In genomic region chrX:47574096-47574553, GRCh38 we compare ENCODE assay signal across 11 cellular contexts. TPM values are rescaled to one million over a fixed set of nuclear protein-coding genes. Genes with fewer than 3 reads are reported as not detected.
DNase-seq lines count a peak whose midpoint lies in the region; ATAC-seq, FAIRE-seq and TF ChIP-seq lines count a peak whose summit lies in the region.
"Had no signal": no experiment of that assay in that cellular context is flagged by ENCODE, and none has a peak within 500 bp of the region (broad histone marks: within the 10 kb centered on the region; RNA-seq: fewer than 3 reads in every experiment).

No MANE protein-coding gene starts in this region.

- peaks cover 50% of the 10 kb centered on the region for H3K4me1 ChIP-seq in SJSA1 (replicated peaks)
- no peaks in the 10 kb centered on the region for H3K4me1 ChIP-seq in thymus (ENCODE audit: control insufficient read depth, insufficient read depth, low read length)
- H3K4me1 ChIP-seq: pancreas had no signal

- peak in 1 of 2 experiments; percentile 68 for DNase-seq in SJSA1 (ENCODE audit: low read depth in 1 of 2, low spot score in 2 of 2)
- no peak for DNase-seq in fibroblast of pulmonary artery (ENCODE audit: low read depth)
- DNase-seq in mesenteric fat pad (ENCODE audit: low spot score), result peak; percentile 82
- DNase-seq in WERI-Rb-1, result no peak
- no peak for DNase-seq in urothelium cell line (ENCODE audit: low spot score)
- no peak for DNase-seq in GM19240 (ENCODE audit: insufficient read length, low spot score)
- DNase-seq: Calu3, NCI-H69 had no signal

- H3K27me3 ChIP-seq in SJSA1 (replicated peaks), result no peaks in the 10 kb centered on the region
- H3K27me3 ChIP-seq in thymus (ENCODE audit: control insufficient read depth, insufficient read depth), result no peaks in the 10 kb centered on the region
- H3K27me3 ChIP-seq in WERI-Rb-1 (ENCODE audit: insufficient read depth, low read depth, severe bottlenecking), result peaks cover 8% of the 10 kb centered on the region
- H3K27me3 ChIP-seq: pancreas had no signal

- H3K9me3 ChIP-seq in SJSA1 (replicated peaks), result no peaks in the 10 kb centered on the region
- H3K9me3 ChIP-seq in thymus (ENCODE audit: control insufficient read depth), result no peaks in the 10 kb centered on the region
- H3K9me3 ChIP-seq in WERI-Rb-1 (ENCODE audit: severe bottlenecking), result no peaks in the 10 kb centered on the region
- H3K9me3 ChIP-seq: pancreas had no signal

- no peak for TF ChIP-seq CTCF in fibroblast of pulmonary artery (IDR thresholded peaks at IDR 0.05; ENCODE audit: low read length, missing control alignments)
- no peak for TF ChIP-seq CTCF in WERI-Rb-1 (IDR thresholded peaks at IDR 0.05; ENCODE audit: low read depth, low read length)

- peaks cover 20% of the 10 kb centered on the region for H3K36me3 ChIP-seq in SJSA1
- peaks cover 28% of the 10 kb centered on the region for H3K36me3 ChIP-seq in thymus (ENCODE audit: control insufficient read depth, insufficient read depth)
- H3K36me3 ChIP-seq in WERI-Rb-1, result peaks cover 11% of the 10 kb centered on the region

- WGBS in thymus, result 6% methylated on average over 39 of the region's 40 CpGs

- no peak for ATAC-seq in HG03097 (IDR thresholded peaks at IDR 0.05; ENCODE audit: low FRiP score, unreplicated experiment)

- FAIRE-seq in urothelium cell line (lab: Jason Lieb, UNC), result no peak
- FAIRE-seq: pancreas had no signal

- H3K4me3 ChIP-seq in SJSA1 (peak overlapping the region; percentile 43), fibroblast of pulmonary artery (replicated peaks; ENCODE audit: low read depth, low read length) (peak overlapping the region; percentile 17), thymus (ENCODE audit: low read length) (peak overlapping the region; percentile 29), WERI-Rb-1 (ENCODE audit: low read depth, low read length) (no peak overlapping the region)
- H3K4me3 ChIP-seq: pancreas had no signal

- H3K27ac ChIP-seq in SJSA1, result peak overlapping the region; percentile 96
- peak overlapping the region; percentile 52 for H3K27ac ChIP-seq in thymus (ENCODE audit: low read depth)
- no peak overlapping the region for H3K27ac ChIP-seq in WERI-Rb-1
- H3K27ac ChIP-seq: pancreas had no signal

RNA-seq across cellular contexts. Expression of gene TIMP1, which starts 8.1 kb away (rescaled TPM):
- 245 and 330 TPM in 2 replicates for total RNA-seq in SJSA1 (2014; rRNA removed; shearing (Covaris generic))
- 410 TPM for total RNA-seq in mesenteric fat pad
- 344 TPM for polyA plus RNA-seq in thymus

RNA-seq across cellular contexts. Expression of gene ARAF, which starts 13.1 kb away (rescaled TPM):
- total RNA-seq in SJSA1 (2014; rRNA removed; shearing (Covaris generic)), result 29.8 and 30.1 TPM in 2 replicates
- total RNA-seq in mesenteric fat pad, result 70.9 TPM
- polyA plus RNA-seq in thymus, result 84.9 TPM

RNA-seq across cellular contexts. Expression of gene SYN1, which starts 45.5 kb away (rescaled TPM):
- total RNA-seq in SJSA1 (2014; rRNA removed; shearing (Covaris generic)), result 0.53 and 1.5 TPM in 2 replicates
- total RNA-seq in mesenteric fat pad, result not detected
- 4.0 TPM for polyA plus RNA-seq in thymus

RNA-seq across cellular contexts. Expression of gene CFP, which starts 55.6 kb away (rescaled TPM):
- total RNA-seq in SJSA1 (2014; rRNA removed; shearing (Covaris generic)), result 0.66 TPM in 1 of 2 replicates, not detected in the other
- 11.8 TPM for total RNA-seq in mesenteric fat pad
- 27.8 TPM for polyA plus RNA-seq in thymus
